Comparison of ENCODE assay signal across 20 cellular contexts in genomic region chr1:223079498-223079897, GRCh38.
"Had no signal": no experiment of that assay in that cellular context is flagged by ENCODE, and none has a peak within 500 bp of the region (broad histone marks: within the 10 kb centered on the region; RNA-seq: fewer than 3 reads in every experiment).

No MANE protein-coding gene starts in this region.

- H3K36me3 ChIP-seq: esophagus muscularis mucosa, gastrocnemius medialis, heart right ventricle, lower lobe of right lung, ovary, right atrium auricular region, uterus had no signal

- DNase-seq: effector memory CD4-positive, alpha-beta T cell; gastrocnemius medialis; heart right ventricle; hypothalamus; kidney glomerular epithelial cell; lower lobe of right lung; naive B cell; ovary; stimulated activated CD4-positive, alpha-beta T cell treated with anti-CD3 and anti-CD28 coated beads, Interleukin-2, amount 100 ng/mL, for 48 hours; stimulated activated naive CD4-positive, alpha-beta T cell treated with Interleukin-2 at 50 U/mL for 16 hours; uterus had no signal

- H3K9me3 ChIP-seq: esophagus muscularis mucosa, gastrocnemius medialis, heart right ventricle, lower lobe of right lung, ovary, right atrium auricular region, uterus had no signal

- H3K4me1 ChIP-seq: uterus had no signal

- H3K27ac ChIP-seq: epithelial cell of prostate, esophagus muscularis mucosa, gastrocnemius medialis, lower lobe of right lung, ovary, right atrium auricular region, uterus had no signal

- H3K4me3 ChIP-seq: esophagus muscularis mucosa, gastrocnemius medialis, heart right ventricle, lower lobe of right lung, ovary, right atrium auricular region, smooth muscle cell, uterus had no signal

- H3K4me2 ChIP-seq: smooth muscle cell had no signal

- H3K27ac Mint-ChIP-seq: memory B cell, type B pancreatic cell had no signal

- H3K4me3 Mint-ChIP-seq: memory B cell, naive B cell, nephron, type B pancreatic cell had no signal

- ATAC-seq: gastrocnemius medialis, heart right ventricle, lower lobe of right lung had no signal

- H3K36me3 Mint-ChIP-seq: memory B cell, naive B cell, type B pancreatic cell had no signal

- FAIRE-seq: endometrium, islet of Langerhans had no signal

- H3K9me3 Mint-ChIP-seq: memory B cell, naive B cell, nephron, type B pancreatic cell had no signal

- H3K27me3 ChIP-seq: esophagus muscularis mucosa, gastrocnemius medialis, heart right ventricle, ovary, right atrium auricular region, uterus had no signal
